In genomic region chr15:33735637-33736247, GRCh38 we compare ENCODE assay signal across 8 cellular contexts.
DNase-seq lines count a peak whose midpoint lies in the region; ATAC-seq, FAIRE-seq and TF ChIP-seq lines count a peak whose summit lies in the region.

No MANE protein-coding gene starts in this region.

- no peak for TF ChIP-seq RAD21 in HepG2 (CRISPR knock-in tag; IDR thresholded peaks at IDR 0.05)

- H3K36me3 Mint-ChIP-seq in T-cell: no peaks in the 10 kb centered on the region
- no peaks in the 10 kb centered on the region for H3K36me3 Mint-ChIP-seq in mesothelial cell of epicardium

- no peak overlapping the region for H3K4me2 ChIP-seq in HepG2 (ENCODE audit: low read depth, low read length)

- no peak for TF ChIP-seq POLR2A in heart left ventricle (IDR thresholded peaks at IDR 0.05)
- TF ChIP-seq POLR2A in adrenal gland (IDR thresholded peaks at IDR 0.05): no peak
- no peak for TF ChIP-seq POLR2A in HepG2 (IDR thresholded peaks at IDR 0.05; ENCODE audit: insufficient read depth in 1 of 2, low read depth in 2 of 2, low read length in 2 of 2)

- H4K20me1 ChIP-seq in HepG2 (ENCODE audit: insufficient read depth, low read length): 0 out of 2 replicates have a peak, but pooled peaks cover 3% of the 10 kb centered on the region

- no peaks in the 10 kb centered on the region for H3K27me3 Mint-ChIP-seq in T-cell
- H3K27me3 Mint-ChIP-seq in mesothelial cell of epicardium (ENCODE audit: low read depth): peaks cover 2% of the 10 kb centered on the region

- no peak overlapping the region for H3K4me3 Mint-ChIP-seq in T-cell
- no peak overlapping the region for H3K4me3 Mint-ChIP-seq in mesothelial cell of epicardium

- H3K4me1 ChIP-seq in heart left ventricle (no peaks in the 10 kb centered on the region), adrenal gland (replicated peaks in 1 of 2) (no peaks in the 10 kb centered on the region), HepG2 (ENCODE audit: insufficient read depth, low read length) (no peaks in the 10 kb centered on the region)

- H3K27ac Mint-ChIP-seq in T-cell (no peak overlapping the region), mesothelial cell of epicardium (no peak overlapping the region)

- intact Hi-C loops in heart left ventricle (cut with DNase I) (loop anchor here (5.0 to 10.0 kb wide), 4 partner anchors 227 to 469 kb away; partner anchors contain the start of gene CHRM5 (in 7 of the 10)), cardiac septum (cut with DNase I) (no loop called here), adrenal gland (cut with DNase I) (loop anchor here in 1 of 2 donors (5.0 kb wide), 1 partner anchor 232 kb away; the partner anchor contains the start of gene CHRM5), HepG2 (cut with micrococcal nuclease; ENCODE audit: unreplicated experiment) (loop anchor here (1.0 kb wide), 2 partner anchors 229 to 259 kb away; no protein-coding TSS in a partner anchor)

- peak; percentile 12 for FAIRE-seq in HepG2 (lab: Jason Lieb, UNC)

- POLR2A ChIA-PET in HepG2 (lab: Yijun Ruan, JAX) (no interaction called here), T-cell (lab: Charles Lee) (no interaction called here)

- DNase-seq in heart left ventricle (no peak), cardiac septum (ENCODE audit: low spot score) (no peak), NCI-H1105 treated with DMSO at 0.1 percent for 48 hours (lab: John Stamatoyannopoulos, UW) (peak; percentile 19), adrenal gland (peak; percentile 27 to 68 (median 45)), HepG2 (ENCODE audit: low spot score) (peak; percentile 13), T-cell (no peak), mesothelial cell of epicardium (ENCODE audit: low spot score in 2 of 2, unreplicated experiment in 2 of 2) (no peak)

- no peaks in the 10 kb centered on the region for H3K9me3 Mint-ChIP-seq in T-cell
- no peaks in the 10 kb centered on the region for H3K9me3 Mint-ChIP-seq in mesothelial cell of epicardium

- H3K36me3 ChIP-seq in heart left ventricle (no peaks in the 10 kb centered on the region), adrenal gland (replicated peaks in 1 of 2) (no peaks in the 10 kb centered on the region), HepG2 (replicated peaks in 1 of 2; ENCODE audit: control insufficient read depth in 1 of 2, insufficient read depth in 2 of 2, low read length in 2 of 2) (no peaks in the 10 kb centered on the region)

- peaks cover 0 to 3% (median 0%) of the 10 kb centered on the region in 3 donors for H3K4me1 Mint-ChIP-seq in T-cell
- H3K4me1 Mint-ChIP-seq in mesothelial cell of epicardium: peaks cover 12% of the 10 kb centered on the region

- in situ Hi-C loops in HepG2 (cut with HindIII; ENCODE audit: extremely low pct_ligation_motif_present, low pct_unique_long_range_greater_than_20kb): loop anchor here (10.0 kb wide), 1 partner anchor 259 kb away; no protein-coding TSS in a partner anchor

- 48 to 53% (median 51%) methylated on average over 7 of the region's 7 CpGs for WGBS in heart left ventricle, 4 donors
- WGBS in adrenal gland, 4 donors: 44 to 54% (median 51%) methylated on average over 7 of the region's 7 CpGs
- WGBS in HepG2 (ENCODE audit: low lambda C conversion rate): 3% methylated on average over 7 of the region's 7 CpGs

- BruUV-seq in HepG2 (replicated peaks; lab: Mats Ljungman, UMichigan): no TSS peak

- TF ChIP-seq EP300 in HepG2 (IDR thresholded peaks at IDR 0.05; ENCODE audit: low read depth in 2 of 2, low read length in 2 of 2) (no peak), HepG2 (CRISPR knock-in tag; IDR thresholded peaks at IDR 0.05; ENCODE audit: borderline replicate concordance) (no peak)

- H3K9me3 ChIP-seq in heart left ventricle: no peaks in the 10 kb centered on the region
- H3K9me3 ChIP-seq in adrenal gland (replicated peaks in 1 of 3): no peaks in the 10 kb centered on the region
- H3K9me3 ChIP-seq in HepG2 (ENCODE audit: low read length): no peaks in the 10 kb centered on the region

- TF ChIP-seq CTCF in heart left ventricle (IDR thresholded peaks at IDR 0.05) (peak in 11 of 12 donors; percentile 7 to 62 (median 41)), adrenal gland (IDR thresholded peaks at IDR 0.05) (peak; percentile 16 to 58 (median 49)), HepG2 (CRISPR knock-in tag; IDR thresholded peaks at IDR 0.05) (peak; percentile 70), mesothelial cell of epicardium (IDR thresholded peaks at IDR 0.05; ENCODE audit: unreplicated experiment) (no peak)

- CTCF ChIA-PET in HepG2 (lab: Yijun Ruan, JAX; ENCODE audit: low intra/inter-chr PET ratio, low total read pairs) (interaction anchor here (0.7 to 1.2 kb wide), 3 partner anchors 228 to 258 kb away, joined by 3 to 9 read pairs (median 7); no protein-coding TSS in a partner anchor), T-cell (lab: Charles Lee) (no interaction called here)

- H3K27ac ChIP-seq in heart left ventricle (no peak overlapping the region), adrenal gland (no peak overlapping the region), HepG2 (ENCODE audit: extremely low read length, insufficient read depth, low read length) (no peak overlapping the region)

- H3K27me3 ChIP-seq in heart left ventricle: peaks cover 0 to 4% (median 0%) of the 10 kb centered on the region in 9 donors
- H3K27me3 ChIP-seq in adrenal gland: no peaks in the 10 kb centered on the region
- no peaks in the 10 kb centered on the region; a peak in 1 of 5 replicates for H3K27me3 ChIP-seq in HepG2 (ENCODE audit: control insufficient read depth in 1 of 2, insufficient read depth in 2 of 2, low read length in 2 of 2)

- no peaks in the 10 kb centered on the region for H3K79me2 ChIP-seq in HepG2 (ENCODE audit: insufficient read depth, low read length)

- H2AFZ ChIP-seq in HepG2 (ENCODE audit: low read length): no peak overlapping the region

- no peak overlapping the region for H3K4me3 ChIP-seq in heart left ventricle
- H3K4me3 ChIP-seq in adrenal gland: no peak overlapping the region
- H3K4me3 ChIP-seq in HepG2 (replicated peaks in 1 of 3; ENCODE audit: insufficient read depth in 1 of 3, low read depth in 2 of 3, low read length in 3 of 3): no peak overlapping the region

- ATAC-seq in heart left ventricle (peak in 2 of 4 donors; percentile 50 to 63), HepG2 (peak; percentile 86), T-cell (replicated peaks in 1 of 4) (no peak), HG03432 (IDR thresholded peaks at IDR 0.05; ENCODE audit: unreplicated experiment) (no peak)

- no peak overlapping the region for H3K9ac ChIP-seq in HepG2 (ENCODE audit: insufficient read depth, low read depth, low read length)

TF ChIP-seq in HepG2, 621 proteins besides CTCF, POLR2A, EP300 and RAD21:
- TF ChIP-seq SMC3 (IDR thresholded peaks at IDR 0.05; ENCODE audit: low read length): peak; percentile 57; the same call in 1 of the 2 replicates
- TF ChIP-seq LRRFIP1 (CRISPR knock-in tag; conservative IDR thresholded peaks at IDR 0.05): no peak
- no peak for TF ChIP-seq ELF4 (CRISPR knock-in tag; IDR thresholded peaks at IDR 0.05; ENCODE audit: borderline replicate concordance)
- no peak for TF ChIP-seq ZBTB2 (CRISPR knock-in tag; IDR thresholded peaks at IDR 0.05; ENCODE audit: low read depth)
- TF ChIP-seq STAG1 (CRISPR knock-in tag; IDR thresholded peaks at IDR 0.05): peak; percentile 72
- no peak for TF ChIP-seq ZBTB46 (CRISPR knock-in tag; IDR thresholded peaks at IDR 0.05; ENCODE audit: borderline replicate concordance)
- TF ChIP-seq ZNF777 (CRISPR knock-in tag; IDR thresholded peaks at IDR 0.05): no peak

Comparison
In these comparisons a context has a peak if more than half of its experiments do, and no peak if none do; other contexts are left out.
1. DNase-seq: peak in NCI-H1105 treated with DMSO at 0.1 percent for 48 hours (single experiment), adrenal gland (7 of 7) and HepG2 (single experiment); none in heart left ventricle (0 of 5), cardiac septum (single experiment), T-cell (0 of 34) and mesothelial cell of epicardium (0 of 2).